Comparison of ENCODE assay signal across 32 cellular contexts in genomic region chr22:24847490-24847889, GRCh38. TPM values are rescaled to one million over a fixed set of nuclear protein-coding genes. Genes with fewer than 3 reads are reported as not detected.
"Had no signal": no experiment of that assay in that cellular context is flagged by ENCODE, and none has a peak within 500 bp of the region (broad histone marks: within the 10 kb centered on the region; RNA-seq: fewer than 3 reads in every experiment).

No MANE protein-coding gene starts in this region.

- H3K4me3 ChIP-seq: ovary, psoas muscle, right lobe of liver, skin epidermis, smooth muscle cell, suprapubic skin, testis, tibial artery, transverse colon, upper lobe of right lung, vagina had no signal

- H3K27me3 ChIP-seq: ovary, right lobe of liver, suprapubic skin, testis, tibial artery, transverse colon, upper lobe of right lung, vagina had no signal

- ATAC-seq: naive thymus-derived CD8-positive, alpha-beta T cell; natural killer cell treated with Interleukin-12 subunit alpha and Interleukin-12 subunit beta and Interleukin-15 and Interleukin-18, amount 100 ng/mL, for 72 hours; psoas muscle; right cardiac atrium; right lobe of liver; stimulated activated effector memory CD8-positive, alpha-beta T cell treated with anti-CD3 and anti-CD28 coated beads, Interleukin-12 subunit alpha, Interleukin-12 subunit beta, amount 100 ng/mL, for 72 hours; stimulated activated naive B cell treated with anti-CD40 and anti-IgM and Interleukin-4, amounts not matched to agents 10 μg/mL and 1 μg/mL and 100 μg/mL, for 72 hours; upper lobe of right lung had no signal

- H3K36me3 Mint-ChIP-seq: naive B cell; naive thymus-derived CD8-positive, alpha-beta T cell; natural killer cell treated with Interleukin-12 subunit alpha and Interleukin-12 subunit beta and Interleukin-15 and Interleukin-18, amount 100 ng/mL, for 72 hours; stimulated activated effector memory CD8-positive, alpha-beta T cell treated with anti-CD3 and anti-CD28 coated beads, Interleukin-12 subunit alpha, Interleukin-12 subunit beta, amount 100 ng/mL, for 72 hours; stimulated activated naive B cell treated with anti-CD40 and anti-IgM and Interleukin-4, amounts not matched to agents 10 μg/mL and 1 μg/mL and 100 μg/mL, for 72 hours; type B pancreatic cell had no signal

- H3K9me3 Mint-ChIP-seq: naive B cell; naive thymus-derived CD8-positive, alpha-beta T cell; natural killer cell treated with Interleukin-12 subunit alpha and Interleukin-12 subunit beta and Interleukin-15 and Interleukin-18, amount 100 ng/mL, for 72 hours; nephron progenitor cell; neural crest cell; stimulated activated effector memory CD8-positive, alpha-beta T cell treated with anti-CD3 and anti-CD28 coated beads, Interleukin-12 subunit alpha, Interleukin-12 subunit beta, amount 100 ng/mL, for 72 hours; stimulated activated naive B cell treated with anti-CD40 and anti-IgM and Interleukin-4, amounts not matched to agents 10 μg/mL and 1 μg/mL and 100 μg/mL, for 72 hours; stimulated activated naive CD8-positive, alpha-beta T cell treated with anti-CD3 and anti-CD28 coated beads, Interleukin-15, Interleukin-2, amounts not matched to agents 100 ng/mL and 50 ng/mL, for 24 hours; type B pancreatic cell had no signal

- H3K4me3 Mint-ChIP-seq: naive B cell; naive thymus-derived CD8-positive, alpha-beta T cell; natural killer cell treated with Interleukin-12 subunit alpha and Interleukin-12 subunit beta and Interleukin-15 and Interleukin-18, amount 100 ng/mL, for 72 hours; nephron progenitor cell; neural crest cell; stimulated activated effector memory CD8-positive, alpha-beta T cell treated with anti-CD3 and anti-CD28 coated beads, Interleukin-12 subunit alpha, Interleukin-12 subunit beta, amount 100 ng/mL, for 72 hours; stimulated activated naive B cell treated with anti-CD40 and anti-IgM and Interleukin-4, amounts not matched to agents 10 μg/mL and 1 μg/mL and 100 μg/mL, for 72 hours; stimulated activated naive CD8-positive, alpha-beta T cell treated with anti-CD3 and anti-CD28 coated beads, Interleukin-15, Interleukin-2, amounts not matched to agents 100 ng/mL and 50 ng/mL, for 24 hours; type B pancreatic cell had no signal

- H3K27ac ChIP-seq: ovary, parathyroid adenoma, psoas muscle, right lobe of liver, skin epidermis, suprapubic skin, testis, tibial artery, transverse colon, upper lobe of right lung, vagina had no signal

- H3K9ac ChIP-seq: parathyroid adenoma had no signal

- H3K36me3 ChIP-seq: ovary, right lobe of liver, suprapubic skin, transverse colon, upper lobe of right lung, vagina had no signal

- H3K4me1 ChIP-seq: parathyroid adenoma, psoas muscle, right lobe of liver, suprapubic skin, testis, transverse colon, upper lobe of right lung, vagina had no signal

- H3K4me2 ChIP-seq: smooth muscle cell had no signal

- H2AFZ ChIP-seq: parathyroid adenoma had no signal

- H3K27me3 Mint-ChIP-seq: natural killer cell treated with Interleukin-12 subunit alpha and Interleukin-12 subunit beta and Interleukin-15 and Interleukin-18, amount 100 ng/mL, for 72 hours; stimulated activated naive CD8-positive, alpha-beta T cell treated with anti-CD3 and anti-CD28 coated beads, Interleukin-15, Interleukin-2, amounts not matched to agents 100 ng/mL and 50 ng/mL, for 24 hours; type B pancreatic cell had no signal

- H3K27ac Mint-ChIP-seq: natural killer cell treated with Interleukin-12 subunit alpha and Interleukin-12 subunit beta and Interleukin-15 and Interleukin-18, amount 100 ng/mL, for 72 hours; nephron progenitor cell; progenitor cell of endocrine pancreas; stimulated activated effector memory CD8-positive, alpha-beta T cell treated with anti-CD3 and anti-CD28 coated beads, Interleukin-12 subunit alpha, Interleukin-12 subunit beta, amount 100 ng/mL, for 72 hours; stimulated activated naive B cell treated with anti-CD40 and anti-IgM and Interleukin-4, amounts not matched to agents 10 μg/mL and 1 μg/mL and 100 μg/mL, for 72 hours; stimulated activated naive CD8-positive, alpha-beta T cell treated with anti-CD3 and anti-CD28 coated beads, Interleukin-15, Interleukin-2, amounts not matched to agents 100 ng/mL and 50 ng/mL, for 24 hours; type B pancreatic cell had no signal

- H3K9me3 ChIP-seq: ovary, psoas muscle, right lobe of liver, suprapubic skin, testis, tibial artery, transverse colon, upper lobe of right lung, vagina had no signal

- DNase-seq: naive B cell; naive thymus-derived CD8-positive, alpha-beta T cell; nephron progenitor cell; occipital lobe; ovary; psoas muscle; right cardiac atrium; right lobe of liver; stimulated activated CD4-positive, alpha-beta T cell treated with anti-CD3 and anti-CD28 coated beads, Interleukin-15, amount 100 ng/mL, for 24 hours; stimulated activated CD4-positive, alpha-beta T cell treated with anti-CD3 and anti-CD28 coated beads, Interleukin-2, amount 100 ng/mL, for 24 hours; stimulated activated CD4-positive, alpha-beta T cell treated with anti-CD3 and anti-CD28 coated beads, Interleukin-2, amount 100 ng/mL, for 48 hours; stimulated activated CD4-positive, alpha-beta T cell treated with anti-CD3 and anti-CD28 coated beads, Interleukin-4, amount 100 ng/mL, for 24 hours; stimulated activated naive B cell treated with anti-CD40 and anti-IgM and Interleukin-4, amounts not matched to agents 10 μg/mL and 1 μg/mL and 100 μg/mL, for 72 hours; stimulated activated naive CD4-positive, alpha-beta T cell treated with Interleukin-2 at 50 U/mL for 16 hours; substantia nigra; testis; tibial artery; transverse colon; upper lobe of right lung had no signal

- H3K4me1 Mint-ChIP-seq: nephron progenitor cell; neural crest cell; stimulated activated naive B cell treated with anti-CD40 and anti-IgM and Interleukin-4, amounts not matched to agents 10 μg/mL and 1 μg/mL and 100 μg/mL, for 72 hours had no signal

RNA-seq across cellular contexts. Expression of gene SGSM1, which starts 41.5 kb away (rescaled TPM):
- total RNA-seq: osteoblast, renal cortical epithelial cell had no signal
- polyA plus RNA-seq: smooth muscle cell had no signal
